ENCODE assay signal across 16 cellular contexts in the genomic region with DNA sequence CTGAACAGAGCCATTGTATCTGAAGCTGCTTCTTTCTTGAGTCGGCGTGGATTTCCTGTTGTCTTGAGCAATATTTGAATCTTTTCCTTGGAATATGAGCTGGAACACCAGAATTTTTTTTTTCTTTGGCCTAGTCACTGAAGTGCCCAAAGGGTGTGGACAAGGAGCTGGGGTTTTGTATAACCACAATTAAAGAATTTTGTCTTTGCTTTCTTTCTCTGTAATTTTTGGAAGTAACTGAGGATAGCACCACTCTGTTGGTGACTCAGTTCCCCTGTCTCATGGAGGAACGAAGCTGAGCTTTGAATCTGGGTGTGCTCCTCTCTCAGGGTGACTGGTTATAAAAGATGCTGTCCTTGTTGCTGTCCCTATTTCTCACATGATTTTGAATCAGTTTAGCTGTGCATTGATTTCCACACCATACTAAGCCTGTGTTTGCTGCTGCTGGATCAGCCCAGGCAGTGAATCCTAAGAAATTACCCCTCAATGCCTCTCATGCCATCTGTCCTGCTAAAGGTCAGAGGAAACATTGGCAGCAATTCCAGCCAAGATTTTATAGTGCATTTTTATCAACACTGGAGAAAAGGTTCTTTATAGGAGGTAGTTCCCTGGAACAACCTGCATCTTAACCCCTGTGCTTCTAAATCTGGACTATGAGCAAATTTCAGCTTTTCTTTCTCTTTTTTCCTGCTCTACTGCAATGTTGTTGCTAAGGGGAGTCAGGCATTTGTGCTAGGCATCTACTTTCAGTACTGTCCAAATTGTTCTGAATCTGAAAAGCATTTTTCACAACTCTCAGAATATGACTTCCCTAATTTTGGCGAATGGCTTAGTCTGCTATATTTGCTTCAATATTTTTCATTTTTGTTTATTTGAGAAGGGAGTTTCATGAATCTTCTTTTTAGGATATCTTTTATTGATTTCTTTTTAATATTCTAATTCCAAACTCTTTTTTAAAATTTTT.
DNase-seq lines count a peak whose midpoint lies in the region; ATAC-seq, FAIRE-seq and TF ChIP-seq lines count a peak whose summit lies in the region.
"Had no signal": no experiment of that assay in that cellular context is flagged by ENCODE, and none has a peak within 500 bp of the region (broad histone marks: within the 10 kb centered on the region; RNA-seq: fewer than 3 reads in every experiment).

No MANE protein-coding gene starts in this region.

- no peak for ATAC-seq in GM18498 (IDR thresholded peaks at IDR 0.05; ENCODE audit: unreplicated experiment)
- ATAC-seq: HCT116 had no signal

- DNase-seq in MCF 10A (ENCODE audit: unreplicated experiment) (peak; percentile 60), breast epithelium (ENCODE audit: low spot score in 2 of 2) (no peak), bronchial epithelial cell (ENCODE audit: low read depth) (peak; percentile 68), mesenchymal stem cell (peak; percentile 38), tibial nerve (ENCODE audit: low spot score in 2 of 2) (no peak), cortex of kidney (lab: John Stamatoyannopoulos, UW) (no peak), NCI-H128 (lab: John Stamatoyannopoulos, UW; ENCODE audit: unreplicated experiment) (no peak)
- DNase-seq: ACHN; activated CD4-positive, alpha-beta memory T cell treated with anti-CD3 and anti-CD28 coated beads, Interleukin-2, amount 10 ng/mL, durations not matched to agents 7 days and 5 days; activated gamma-delta T cell; NCI-H1436 treated with DMSO at 0.1 percent for 48 hours; NCI-H82 had no signal

- no peak overlapping the region for H2BK120ac ChIP-seq in mesenchymal stem cell (ENCODE audit: low read depth, low read length)

- H3K4me1 ChIP-seq in breast epithelium (no peaks in the 10 kb centered on the region), mesenchymal stem cell (ENCODE audit: control insufficient read depth, insufficient read depth, low read depth, low read length) (no peaks in the 10 kb centered on the region), tibial nerve (peaks cover 0 to 54% (median 12%) of the 10 kb centered on the region in 4 donors)

- no peak overlapping the region for H3K4ac ChIP-seq in mesenchymal stem cell (ENCODE audit: low read depth in 1 of 2, low read length in 2 of 2)

- H3K27ac ChIP-seq in breast epithelium, result no peak overlapping the region
- no peak overlapping the region for H3K27ac ChIP-seq in mesenchymal stem cell (ENCODE audit: low read length, poor library complexity, severe bottlenecking)
- H3K27ac ChIP-seq in tibial nerve, result peak overlapping the region in 3 of 4 donors; percentile 34 to 75 (median 34)

- H4K8ac ChIP-seq in mesenchymal stem cell (ENCODE audit: low read length), result no peak overlapping the region

- H2BK12ac ChIP-seq in mesenchymal stem cell (ENCODE audit: low read length in 2 of 2), result no peak overlapping the region

- H3K23ac ChIP-seq in mesenchymal stem cell (ENCODE audit: low read length in 2 of 2), result no peak overlapping the region

- no peak for TF ChIP-seq EP300 in tibial nerve (IDR thresholded peaks at IDR 0.05)

- TF ChIP-seq POLR2A in breast epithelium (IDR thresholded peaks at IDR 0.05) (no peak), tibial nerve (IDR thresholded peaks at IDR 0.05) (no peak)

- H3K9me3 ChIP-seq in breast epithelium (no peaks in the 10 kb centered on the region), mesenchymal stem cell (ENCODE audit: control insufficient read depth, low read length) (no peaks in the 10 kb centered on the region), tibial nerve (peaks cover 0 to 10% (median 0%) of the 10 kb centered on the region in 4 donors)

- no peak overlapping the region for H2BK5ac ChIP-seq in mesenchymal stem cell (ENCODE audit: low read depth, low read length, poor library complexity, severe bottlenecking)

- POLR2A ChIA-PET in MCF 10A (lab: Yijun Ruan, JAX), result interaction anchor here (0.6 to 1.9 kb wide), 7 partner anchors 11 to 757 kb away, joined by 3 to 6 read pairs (median 3); no protein-coding TSS in a partner anchor

- no peak overlapping the region for H3K4me3 Mint-ChIP-seq in MCF 10A (ENCODE audit: unreplicated experiment)
- H3K4me3 Mint-ChIP-seq: activated CD4-positive, alpha-beta memory T cell treated with anti-CD3 and anti-CD28 coated beads, Interleukin-2, amount 10 ng/mL, durations not matched to agents 7 days and 5 days had no signal

- no peak overlapping the region for H2AFZ ChIP-seq in mesenchymal stem cell (ENCODE audit: low read depth, low read length)

- peaks cover 39% of the 10 kb centered on the region for H3K4me1 Mint-ChIP-seq in MCF 10A (ENCODE audit: insufficient read depth, unreplicated experiment)

- H2BK15ac ChIP-seq in mesenchymal stem cell (ENCODE audit: low read depth, poor library complexity, severe bottlenecking), result no peak overlapping the region

- no peak overlapping the region for H3K4me3 ChIP-seq in breast epithelium
- no peak overlapping the region for H3K4me3 ChIP-seq in bronchial epithelial cell (ENCODE audit: low read depth, low read length)
- H3K4me3 ChIP-seq in mesenchymal stem cell (ENCODE audit: insufficient read depth in 1 of 2, low read depth in 1 of 2, low read length in 2 of 2), result peak overlapping the region in 1 of 2 experiments; percentile 1
- H3K4me3 ChIP-seq in tibial nerve, result no peak overlapping the region
- H3K4me3 ChIP-seq: GM12878 had no signal

- H3K27me3 ChIP-seq in breast epithelium (no peaks in the 10 kb centered on the region), bronchial epithelial cell (ENCODE audit: control insufficient read depth, insufficient read depth, low read length) (no peaks in the 10 kb centered on the region), mesenchymal stem cell (ENCODE audit: control insufficient read depth in 1 of 2, insufficient read depth in 1 of 2, low read length in 2 of 2) (peaks cover 0 to 8% of the 10 kb centered on the region in 2 experiments), tibial nerve (no peaks in the 10 kb centered on the region)

- FAIRE-seq in bronchial epithelial cell (lab: Jason Lieb, UNC), result no peak
- FAIRE-seq: GM12878, HTR-8/SVneo had no signal

- BruUV-seq in MCF 10A (replicated peaks; lab: Mats Ljungman, UMichigan), result TSS peak; percentile 37

- H3K79me1 ChIP-seq in mesenchymal stem cell (replicated peaks; ENCODE audit: low read length, poor library complexity, severe bottlenecking), result no peaks in the 10 kb centered on the region

- H3K27ac Mint-ChIP-seq in MCF 10A (ENCODE audit: low read depth, unreplicated experiment), result peak overlapping the region; percentile 92
- H3K27ac Mint-ChIP-seq: activated CD4-positive, alpha-beta memory T cell treated with anti-CD3 and anti-CD28 coated beads, Interleukin-2, amount 10 ng/mL, durations not matched to agents 7 days and 5 days had no signal

- H2AK5ac ChIP-seq in mesenchymal stem cell (ENCODE audit: low read length, severe bottlenecking), result no peak overlapping the region

- TF ChIP-seq CTCF in MCF 10A (IDR thresholded peaks at IDR 0.05; ENCODE audit: unreplicated experiment), result no peak
- no peak for TF ChIP-seq CTCF in breast epithelium (IDR thresholded peaks at IDR 0.05)
- no peak for TF ChIP-seq CTCF in bronchial epithelial cell (IDR thresholded peaks at IDR 0.05; ENCODE audit: insufficient read depth, low read length, severe bottlenecking)
- no peak for TF ChIP-seq CTCF in tibial nerve (IDR thresholded peaks at IDR 0.05)

- intact Hi-C loops in MCF 10A (cut with micrococcal nuclease) (loop anchor here (2.0 to 5.0 kb wide), 3 partner anchors 15 to 108 kb away; no protein-coding TSS in a partner anchor), breast epithelium (cut with DNase I; ENCODE audit: low total_unique reads) (no loop called here)

- H3K27me3 Mint-ChIP-seq in MCF 10A (ENCODE audit: insufficient read depth, unreplicated experiment), result no peaks in the 10 kb centered on the region
- H3K27me3 Mint-ChIP-seq: activated CD4-positive, alpha-beta memory T cell treated with anti-CD3 and anti-CD28 coated beads, Interleukin-2, amount 10 ng/mL, durations not matched to agents 7 days and 5 days had no signal

- H3K36me3 ChIP-seq in breast epithelium (no peaks in the 10 kb centered on the region), bronchial epithelial cell (ENCODE audit: control insufficient read depth, insufficient read depth, low read length) (no peaks in the 10 kb centered on the region), mesenchymal stem cell (ENCODE audit: control insufficient read depth in 1 of 2, insufficient read depth in 2 of 2, low read depth in 1 of 2, low read length in 2 of 2) (no peaks in the 10 kb centered on the region), tibial nerve (no peaks in the 10 kb centered on the region)

- no peak overlapping the region for H3K18ac ChIP-seq in mesenchymal stem cell (ENCODE audit: low read depth in 1 of 2, low read length in 2 of 2)

- WGBS in mesenchymal stem cell, result 79% methylated on average over 3 of the region's 4 CpGs
- WGBS in tibial nerve, 2 donors, result 32% methylated on average over 4 of the region's 4 CpGs

- peak overlapping the region; percentile 84 for H3K9ac ChIP-seq in mesenchymal stem cell (ENCODE audit: low read length)

- no peak overlapping the region for H3K4me2 ChIP-seq in mesenchymal stem cell (ENCODE audit: low read length, poor library complexity, severe bottlenecking)

- H3K36me3 Mint-ChIP-seq in MCF 10A (ENCODE audit: insufficient read depth, unreplicated experiment), result no peaks in the 10 kb centered on the region

- H4K91ac ChIP-seq in mesenchymal stem cell (ENCODE audit: low read length), result no peak overlapping the region

- no peak overlapping the region for H3K14ac ChIP-seq in mesenchymal stem cell (ENCODE audit: low read length in 2 of 2)

- CTCF ChIA-PET in MCF 10A (lab: Yijun Ruan, JAX), result interaction anchor here (0.7 to 2.8 kb wide), 6 partner anchors 10 to 897 kb away, joined by 3 to 7 read pairs (median 3); no protein-coding TSS in a partner anchor

- H3K9me3 Mint-ChIP-seq in MCF 10A (ENCODE audit: unreplicated experiment), result no peaks in the 10 kb centered on the region
- H3K9me3 Mint-ChIP-seq: activated CD4-positive, alpha-beta memory T cell treated with anti-CD3 and anti-CD28 coated beads, Interleukin-2, amount 10 ng/mL, durations not matched to agents 7 days and 5 days had no signal

Comparison
In these comparisons a context has a peak if more than half of its experiments do, and no peak if none do; other contexts are left out.
1. DNase-seq: peak in MCF 10A (single experiment), bronchial epithelial cell (single experiment) and mesenchymal stem cell (single experiment); none in breast epithelium (0 of 2), tibial nerve (0 of 2), cortex of kidney (single experiment) and NCI-H128 (single experiment).
2. H3K27ac ChIP-seq: peak in tibial nerve (3 of 4); none in breast epithelium (0 of 2) and mesenchymal stem cell (single experiment).